ENCODE assay signal across 8 cellular contexts in genomic region chr1:63367218-63368103, GRCh38. TPM values are rescaled to one million over a fixed set of nuclear protein-coding genes. Genes with fewer than 3 reads are reported as not detected.
DNase-seq lines count a peak whose midpoint lies in the region; ATAC-seq and TF ChIP-seq lines count a peak whose summit lies in the region.

ALG6 (plus strand) TSS chr1:63367627; CDS start chr1:63370978, 3,351 bp downstream.

- peak within 1 kb of the TSS; percentile 94 for H3K27ac Mint-ChIP-seq in activated T-cell treated with anti-CD3 and anti-CD28 coated beads, Interleukin-2, amount 50 U/mL, for 24 hours

- ATAC-seq in GM21723 (IDR thresholded peaks at IDR 0.05; ENCODE audit: unreplicated experiment) (peak; percentile 94), PC-3 (peak; percentile 93)

- intact Hi-C loops in PC-3 (cut with micrococcal nuclease), result loop anchor here (2.0 to 5.0 kb wide), 3 partner anchors 41 to 155 kb away; partner anchors contain the start of genes EFCAB7 and ITGB3BP

- H3K4me1 ChIP-seq in PC-3 (ENCODE audit: insufficient read depth, low read length) (peaks cover 8% of the 10 kb centered on the region), esophagus (ENCODE audit: control insufficient read depth in 2 of 2, insufficient read depth in 2 of 2, low read length in 1 of 2) (peaks cover 0 to 3% of the 10 kb centered on the region in 2 donors), mucosa of stomach (ENCODE audit: control insufficient read depth, insufficient read depth, low read length) (peaks cover 5% of the 10 kb centered on the region)

- H3K9ac ChIP-seq in PC-3 (ENCODE audit: low read length) (peak within 1 kb of the TSS; percentile 94), mucosa of stomach (ENCODE audit: low read length) (peak within 1 kb of the TSS; percentile 76)

- TF ChIP-seq CTCF in PC-3 (conservative IDR thresholded peaks at IDR 0.05; ENCODE audit: low read depth, low read length), result no peak

- H3K4me2 ChIP-seq in PC-3 (ENCODE audit: low read length), result peak within 1 kb of the TSS; percentile 97

- POLR2A ChIA-PET in PC-3 (lab: Charles Lee; ENCODE audit: unreplicated experiment), result no interaction called here

- no TSS peak for BruUV-seq in PC-3 (replicated peaks; lab: Mats Ljungman, UMichigan)

- H3K27ac ChIP-seq in PC-3 (ENCODE audit: low read length), result 0 out of 2 replicates have a peak within 1 kb of the TSS, but pooled peaks have one; percentile 15
- peak within 1 kb of the TSS; percentile 69 to 80 for H3K27ac ChIP-seq in esophagus (ENCODE audit: low read depth in 2 of 2, low read length in 1 of 2)

- H3K4me1 Mint-ChIP-seq in activated T-cell treated with anti-CD3 and anti-CD28 coated beads, Interleukin-2, amount 50 U/mL, for 24 hours (ENCODE audit: low read depth), result peaks cover 24% of the 10 kb centered on the region

- H3K4me3 ChIP-seq in PC-3 (ENCODE audit: low read length), result peak within 1 kb of the TSS; percentile 95
- H3K4me3 ChIP-seq in esophagus (ENCODE audit: low read depth in 1 of 2, low read length in 2 of 2), result peak within 1 kb of the TSS; percentile 87 to 90
- H3K4me3 ChIP-seq in mucosa of stomach (ENCODE audit: low read length), result peak within 1 kb of the TSS; percentile 42

- peak within 1 kb of the TSS; percentile 98 for H3K4me3 Mint-ChIP-seq in activated T-cell treated with anti-CD3 and anti-CD28 coated beads, Interleukin-2, amount 50 U/mL, for 24 hours

- H3K9me2 ChIP-seq in PC-3 (replicated peaks; ENCODE audit: low read length), result no peaks in the 10 kb centered on the region

- peaks cover 27% of the 10 kb centered on the region for H3K36me3 Mint-ChIP-seq in activated T-cell treated with anti-CD3 and anti-CD28 coated beads, Interleukin-2, amount 50 U/mL, for 24 hours (ENCODE audit: low read depth)

- H3K27me3 Mint-ChIP-seq in activated T-cell treated with anti-CD3 and anti-CD28 coated beads, Interleukin-2, amount 50 U/mL, for 24 hours, result peaks cover 7% of the 10 kb centered on the region

- H3K27me3 ChIP-seq in PC-3 (ENCODE audit: low read length) (no peaks in the 10 kb centered on the region), esophagus (ENCODE audit: control insufficient read depth in 1 of 2, insufficient read depth in 2 of 2, low read length in 2 of 2) (no peaks in the 10 kb centered on the region), mucosa of stomach (ENCODE audit: control insufficient read depth, insufficient read depth, low read length) (no peaks in the 10 kb centered on the region)

- no peaks in the 10 kb centered on the region for H3F3A ChIP-seq in PC-3 (ENCODE audit: low read length, unreplicated experiment)

- no peaks in the 10 kb centered on the region for H4K20me1 ChIP-seq in PC-3 (ENCODE audit: low read length)

- no peaks in the 10 kb centered on the region for H3K9me3 Mint-ChIP-seq in activated T-cell treated with anti-CD3 and anti-CD28 coated beads, Interleukin-2, amount 50 U/mL, for 24 hours

- H3K36me3 ChIP-seq in PC-3 (ENCODE audit: low read depth, low read length), result no peaks in the 10 kb centered on the region
- H3K36me3 ChIP-seq in esophagus (ENCODE audit: control insufficient read depth in 2 of 2, insufficient read depth in 2 of 2, low read length in 1 of 2), result no peaks in the 10 kb centered on the region
- no peaks in the 10 kb centered on the region for H3K36me3 ChIP-seq in mucosa of stomach (ENCODE audit: control insufficient read depth, insufficient read depth, low read length)

- DNase-seq in DMS53 treated with DMSO at 0.1 percent for 48 hours (lab: John Stamatoyannopoulos, UW; ENCODE audit: unreplicated experiment) (peak; percentile 95), KBM-7 (peak; percentile 95), PC-3 (peak; percentile 97)
- peak; percentile 99 for DNase-seq in activated T-cell treated with anti-CD3 and anti-CD28 coated beads, Interleukin-2, amount 50 U/mL, for 24 hours
- DNase-seq in stimulated activated CD8-positive, alpha-beta memory T cell treated with anti-CD3 and anti-CD28 coated beads, Interleukin-4, amount 100 ng/mL, for 48 hours, result peak; percentile 95

- H2AFZ ChIP-seq in PC-3 (ENCODE audit: low read length), result peak within 1 kb of the TSS; percentile 94

- 0 out of 2 replicates have a peak, but pooled peaks cover 7% of the 10 kb centered on the region for H3K79me2 ChIP-seq in PC-3 (ENCODE audit: low read length)

- 1% methylated on average over 58 to 77 of the region's 77 CpGs for WGBS in esophagus, 2 donors

- CTCF ChIA-PET in PC-3 (lab: Charles Lee), result no interaction called here

- in situ Hi-C loops in KBM-7 (cut with MboI; ENCODE audit: low pct_unique_long_range_greater_than_20kb, low sequenced_read_pairs), result no loop called here

- no peaks in the 10 kb centered on the region for H3K9me3 ChIP-seq in PC-3 (ENCODE audit: low read length)
- H3K9me3 ChIP-seq in esophagus (ENCODE audit: control insufficient read depth in 2 of 2, insufficient read depth in 1 of 2, low read depth in 1 of 2, low read length in 1 of 2), result no peaks in the 10 kb centered on the region
- H3K9me3 ChIP-seq in mucosa of stomach (ENCODE audit: control insufficient read depth, low read length), result no peaks in the 10 kb centered on the region

RNA-seq across cellular contexts. Expression of gene ALG6, which starts in this region (rescaled TPM):
- total RNA-seq in PC-3 (2014; rRNA removed), result 16.0 and 17.3 TPM in 2 replicates
- polyA plus RNA-seq in esophagus, result 10 to 100 TPM in 1 of 2 donors, 1 to 10 TPM in 1; 8.3 to 14.1 TPM

Comparison
In these comparisons a context has a peak if more than half of its experiments do, and no peak if none do; other contexts are left out.
1. Peak in every context shown above with its lines: DNase-seq, ATAC-seq, H3K4me3 ChIP-seq and H3K27ac ChIP-seq.
2. H3K4me3 ChIP-seq: peak in every context shown above with its lines; median percentile 95 in PC-3; 88 in esophagus; 42 in mucosa of stomach.